ENCODE assay signal across 9 cellular contexts in genomic region chr10:114541081-114541833, GRCh38.
DNase-seq lines count a peak whose midpoint lies in the region; ATAC-seq, FAIRE-seq and TF ChIP-seq lines count a peak whose summit lies in the region.
"Had no signal": no experiment of that assay in that cellular context is flagged by ENCODE, and none has a peak within 500 bp of the region (broad histone marks: within the 10 kb centered on the region; RNA-seq: fewer than 3 reads in every experiment).

No MANE protein-coding gene starts in this region.

- no peak overlapping the region for H3K27ac ChIP-seq in GM12878 (ENCODE audit: control insufficient read depth, insufficient read depth)
- peak overlapping the region; percentile 19 to 28 for H3K27ac ChIP-seq in tibial artery

- TF ChIP-seq POLR2A in GM12878 (IDR thresholded peaks at IDR 0.05; ENCODE audit: low read depth, low read length) = no peak

- TF ChIP-seq CTCF in GM12878 (IDR thresholded peaks at IDR 0.05 in 2 of 3, conservative IDR thresholded peaks at IDR 0.05 in 1 of 3; ENCODE audit: control insufficient read depth in 2 of 3, extremely low read depth in 1 of 3, insufficient read depth in 1 of 3, low read depth in 3 of 3, low read length in 3 of 3) = no peak
- TF ChIP-seq CTCF in tibial artery (IDR thresholded peaks at IDR 0.05) = no peak
- no peak for TF ChIP-seq CTCF in GM10248 (IDR thresholded peaks at IDR 0.05; ENCODE audit: control extremely low read depth, extremely low read depth, low read depth, missing control alignments)

- intact Hi-C loops in GM12878 (cut with micrococcal nuclease; ENCODE audit: unreplicated experiment) = no loop called here
- intact Hi-C loops in tibial artery (cut with DNase I; ENCODE audit: low total_unique reads) = no loop called here

- no peak for TF ChIP-seq EP300 in GM12878 (IDR thresholded peaks at IDR 0.05; ENCODE audit: borderline replicate concordance in 1 of 2, control insufficient read depth in 1 of 2, low read depth in 2 of 2, low read length in 2 of 2)

- in situ Hi-C loops in GM12878 (cut with MboI) = loop anchor here (10.0 to 25.0 kb wide), 2 partner anchors 104 to 584 kb away; no protein-coding TSS in a partner anchor

- H3K36me3 ChIP-seq in GM12878 (ENCODE audit: control insufficient read depth in 2 of 2, insufficient read depth in 2 of 2, low read length in 1 of 2) (no peaks in the 10 kb centered on the region), tibial artery (peaks cover 0 to 13% (median 0%) of the 10 kb centered on the region in 3 donors)

- DNase-seq in DMS 273 treated with DMSO at 0.1 percent for 48 hours (lab: John Stamatoyannopoulos, UW) (peak; percentile 20), T-helper 1 cell (peak; percentile 28 to 90 (median 59)), GM12878 (ENCODE audit: low read depth, low spot score) (no peak), naive B cell (no peak), tibial artery (peak; percentile 79 to 85), GM10248 (ENCODE audit: extremely low spot score) (no peak), NCI-H1694 treated with DMSO at 0.1 percent for 48 hours (lab: John Stamatoyannopoulos, UW) (no peak)

- H3K27me3 ChIP-seq in GM12878 (replicated peaks in 1 of 2; ENCODE audit: control insufficient read depth in 2 of 2, insufficient read depth in 2 of 2, low read length in 1 of 2) (no peaks in the 10 kb centered on the region), tibial artery (no peaks in the 10 kb centered on the region)

- peak overlapping the region in 1 of 8 donors; percentile 56 for H3K4me3 Mint-ChIP-seq in naive B cell

- peak overlapping the region in 4 of 6 donors; percentile 49 to 85 (median 53) for H3K27ac Mint-ChIP-seq in naive B cell

- no peak for TF ChIP-seq RAD21 in GM12878 (IDR thresholded peaks at IDR 0.05; ENCODE audit: insufficient read depth, low read depth, low read length)

- peak; percentile 35 for ATAC-seq in GM12878
- ATAC-seq in naive B cell (ENCODE audit: low read depth in 2 of 2) = no peak
- no peak for ATAC-seq in GM19455 (IDR thresholded peaks at IDR 0.05; ENCODE audit: unreplicated experiment)

- RAD21 ChIA-PET in GM12878 (lab: Charles Lee; ENCODE audit: unreplicated experiment) = no interaction called here

- no peaks in the 10 kb centered on the region for H3K79me2 ChIP-seq in GM12878 (ENCODE audit: control insufficient read depth, insufficient read depth, low read length)

- H3K9ac ChIP-seq in GM12878 (ENCODE audit: control insufficient read depth, insufficient read depth, low read length) = no peak overlapping the region

- H3K4me1 ChIP-seq in GM12878 (ENCODE audit: control insufficient read depth, insufficient read depth, low read length) = peaks cover 51% of the 10 kb centered on the region
- peaks cover 0 to 11% (median 1%) of the 10 kb centered on the region in 4 donors for H3K4me1 ChIP-seq in tibial artery

- no peaks in the 10 kb centered on the region for H3K27me3 Mint-ChIP-seq in naive B cell

- H4K20me1 ChIP-seq in GM12878 (ENCODE audit: control insufficient read depth, insufficient read depth) = no peaks in the 10 kb centered on the region

- no peak overlapping the region for H3K4me3 ChIP-seq in GM12878
- H3K4me3 ChIP-seq in tibial artery = no peak overlapping the region

- H2AFZ ChIP-seq in GM12878 (ENCODE audit: control insufficient read depth, low read depth, low read length) = peak overlapping the region; percentile 21

- POLR2A ChIA-PET in GM12878 (lab: Charles Lee) = interaction anchor here (0.6 kb wide), 1 partner anchor 1098 kb away, joined by 5 read pairs; no protein-coding TSS in a partner anchor
- POLR2A ChIA-PET in GM10248 (lab: Yijun Ruan, JAX) = no interaction called here

- FAIRE-seq in GM12878 (lab: Jason Lieb, UNC) = peak; percentile 44
- FAIRE-seq: colon had no signal

- no peaks in the 10 kb centered on the region for H3K9me3 Mint-ChIP-seq in naive B cell

- 49% methylated on average over 14 of the region's 14 CpGs for WGBS in GM12878 (ENCODE audit: insufficient coverage, insufficient replicate concordance, low lambda C conversion rate, missing lambda C conversion rate)

- peaks cover 2% of the 10 kb centered on the region; the same call in 1 of the 3 replicates for H3K9me3 ChIP-seq in GM12878 (replicated peaks; ENCODE audit: control insufficient read depth, insufficient read depth, low read length)
- peaks cover 0 to 5% (median 0%) of the 10 kb centered on the region in 3 donors for H3K9me3 ChIP-seq in tibial artery

- peaks cover 39 to 71% (median 64%) of the 10 kb centered on the region in 3 donors for H3K4me1 Mint-ChIP-seq in naive B cell

- H3K4me2 ChIP-seq in GM12878 (ENCODE audit: control insufficient read depth, insufficient read depth) = peak overlapping the region; percentile 51; the same call in 1 of the 2 replicates

- no TSS peak for BruUV-seq in GM12878 (replicated peaks; lab: Mats Ljungman, UMichigan)

- SMC1A ChIA-PET in GM12878 (lab: Charles Lee; ENCODE audit: uncharacterized antibody, unreplicated experiment) = interaction anchor here (1.9 to 2.8 kb wide), 4 partner anchors 14 to 237 kb away, joined by 7 to 10 read pairs (median 8); no protein-coding TSS in a partner anchor

- H3K36me3 Mint-ChIP-seq in naive B cell = no peaks in the 10 kb centered on the region

- CTCF ChIA-PET in GM12878 (lab: Yijun Ruan, JAX) = interaction anchor here (0.8 to 2.0 kb wide), 6 partner anchors 9 to 244 kb away, joined by 3 to 9 read pairs (median 5); no protein-coding TSS in a partner anchor
- CTCF ChIA-PET in GM10248 (lab: Yijun Ruan, JAX) = interaction anchor here (1.2 to 10.3 kb wide), 8 partner anchors 9 to 274 kb away, joined by 3 to 93 read pairs (median 5); no protein-coding TSS in a partner anchor

TF ChIP-seq in GM12878, 131 proteins besides CTCF, POLR2A, EP300 and RAD21:
- TF ChIP-seq SRF (IDR thresholded peaks at IDR 0.05; ENCODE audit: low read depth in 2 of 2, low read length in 2 of 2) = 0 out of 4 replicates have a peak, but pooled peaks have one; percentile 30 to 47
- TF ChIP-seq FOXM1 (IDR thresholded peaks at IDR 0.05; ENCODE audit: low read depth, low read length) = no peak
- 0 out of 2 replicates have a peak, but pooled peaks have one; percentile 34 for TF ChIP-seq RELB (IDR thresholded peaks at IDR 0.05; ENCODE audit: low read depth)
- TF ChIP-seq RBBP5 (conservative IDR thresholded peaks at IDR 0.05) = no peak
- peak; percentile 86 for TF ChIP-seq RUNX3 (IDR thresholded peaks at IDR 0.05; ENCODE audit: low read length)

Comparison
In these comparisons a context has a peak if more than half of its experiments do, and no peak if none do; other contexts are left out.
1. DNase-seq: peak in DMS 273 treated with DMSO at 0.1 percent for 48 hours (single experiment), T-helper 1 cell (5 of 5) and tibial artery (2 of 2); none in GM12878 (single experiment), naive B cell (single experiment), GM10248 (single experiment) and NCI-H1694 treated with DMSO at 0.1 percent for 48 hours (single experiment).